Comparison of ENCODE assay signal across 1 cellular context in genomic region chr4:76948441-76949292, GRCh38.
TF ChIP-seq lines count a peak whose summit lies in the region.

No MANE protein-coding gene starts in this region.

TF ChIP-seq in K562, 482 proteins besides CTCF, POLR2A, EP300 and RAD21 (continued from another document and continues in another):
- TF ChIP-seq CBX8 (IDR thresholded peaks at IDR 0.05; ENCODE audit: borderline replicate concordance, extremely low read depth, low read depth, low read length, poor library complexity, severe bottlenecking) (no peak), ARNT (IDR thresholded peaks at IDR 0.05) (no peak), NCOA6 (IDR thresholded peaks at IDR 0.05) (no peak), PREB (CRISPR knock-in tag; IDR thresholded peaks at IDR 0.05) (no peak), MCM3 (IDR thresholded peaks at IDR 0.05) (no peak), HMBOX1 (IDR thresholded peaks at IDR 0.05) (no peak), MTA3 (IDR thresholded peaks at IDR 0.05; ENCODE audit: borderline replicate concordance) (no peak), E2F3 (CRISPR knock-in tag; IDR thresholded peaks at IDR 0.05) (no peak), TBL1XR1 (IDR thresholded peaks at IDR 0.05; ENCODE audit: low read length in 2 of 2) (peak; percentile 15 to 70; a peak in 1 of 4 replicates), DACH1 (IDR thresholded peaks at IDR 0.05; ENCODE audit: partially characterized antibody) (peak; percentile 26), ZNF143 (CRISPR knock-in tag; IDR thresholded peaks at IDR 0.05) (no peak), CBFB (CRISPR knock-in tag; IDR thresholded peaks at IDR 0.05) (no peak), THRA (IDR thresholded peaks at IDR 0.05) (no peak), HMG20A (CRISPR knock-in tag; conservative IDR thresholded peaks at IDR 0.05) (no peak), POLR2AphosphoS5 (IDR thresholded peaks at IDR 0.05; ENCODE audit: control insufficient read depth, insufficient read depth, low read depth, low read length) (peak; percentile 52; the same call in 1 of the 2 replicates), BHLHE40 (IDR thresholded peaks at IDR 0.05; ENCODE audit: low read length) (peak; percentile 62), BRD9 (IDR thresholded peaks at IDR 0.05; ENCODE audit: low read depth, partially characterized antibody) (no peak), ZNF444 (CRISPR knock-in tag; IDR thresholded peaks at IDR 0.05) (no peak), FOXA3 (CRISPR knock-in tag; conservative IDR thresholded peaks at IDR 0.05 in 1 of 2, IDR thresholded peaks at IDR 0.05 in 1 of 2) (0 out of 4 replicates have a peak, but pooled peaks of 1 of the 2 experiments have one; percentile 70), MAZ (CRISPR knock-in tag; conservative IDR thresholded peaks at IDR 0.05 in 1 of 2, IDR thresholded peaks at IDR 0.05 in 1 of 2) (peak in 1 of 2 experiments; percentile 61; a peak in 2 of 4 replicates), HDAC1 (IDR thresholded peaks at IDR 0.05) (peak in 1 of 2 experiments; percentile 84; a peak in 2 of 4 replicates), ZNF347 (CRISPR knock-in tag; IDR thresholded peaks at IDR 0.05; ENCODE audit: low read depth) (no peak), ZBTB12 (CRISPR knock-in tag; IDR thresholded peaks at IDR 0.05) (no peak), ZBTB26 (CRISPR knock-in tag; IDR thresholded peaks at IDR 0.05) (0 out of 2 replicates have a peak, but pooled peaks have one; percentile 34), TCF7 (IDR thresholded peaks at IDR 0.05; ENCODE audit: borderline replicate concordance) (no peak), ZBTB1 (CRISPR knock-in tag; IDR thresholded peaks at IDR 0.05; ENCODE audit: borderline replicate concordance, low read depth) (peak; percentile 79), ARID2 (IDR thresholded peaks at IDR 0.05) (no peak), ZNF830 (CRISPR knock-in tag; IDR thresholded peaks at IDR 0.05) (0 out of 2 replicates have a peak, but pooled peaks have one; percentile 12), RNF2 (IDR thresholded peaks at IDR 0.05) (peak; percentile 79), FOXK2 (conservative IDR thresholded peaks at IDR 0.05 in 1 of 2, IDR thresholded peaks at IDR 0.05 in 1 of 2; ENCODE audit: low read depth in 2 of 2) (peak; percentile 68 to 74; a peak in 3 of 4 replicates), LEF1 (IDR thresholded peaks at IDR 0.05) (no peak)
- TF ChIP-seq, protein P1, sequence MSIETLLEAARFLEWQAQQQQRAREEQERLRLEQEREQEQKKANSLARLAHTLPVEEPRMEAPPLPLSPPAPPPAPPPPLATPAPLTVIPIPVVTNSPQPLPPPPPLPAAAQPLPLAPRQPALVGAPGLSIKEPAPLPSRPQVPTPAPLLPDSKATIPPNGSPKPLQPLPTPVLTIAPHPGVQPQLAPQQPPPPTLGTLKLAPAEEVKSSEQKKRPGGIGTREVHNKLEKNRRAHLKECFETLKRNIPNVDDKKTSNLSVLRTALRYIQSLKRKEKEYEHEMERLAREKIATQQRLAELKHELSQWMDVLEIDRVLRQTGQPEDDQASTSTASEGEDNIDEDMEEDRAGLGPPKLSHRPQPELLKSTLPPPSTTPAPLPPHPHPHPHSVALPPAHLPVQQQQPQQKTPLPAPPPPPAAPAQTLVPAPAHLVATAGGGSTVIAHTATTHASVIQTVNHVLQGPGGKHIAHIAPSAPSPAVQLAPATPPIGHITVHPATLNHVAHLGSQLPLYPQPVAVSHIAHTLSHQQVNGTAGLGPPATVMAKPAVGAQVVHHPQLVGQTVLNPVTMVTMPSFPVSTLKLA (conservative IDR thresholded peaks at IDR 0.05), result peak; percentile 84 to 91
- TF ChIP-seq, protein P2, sequence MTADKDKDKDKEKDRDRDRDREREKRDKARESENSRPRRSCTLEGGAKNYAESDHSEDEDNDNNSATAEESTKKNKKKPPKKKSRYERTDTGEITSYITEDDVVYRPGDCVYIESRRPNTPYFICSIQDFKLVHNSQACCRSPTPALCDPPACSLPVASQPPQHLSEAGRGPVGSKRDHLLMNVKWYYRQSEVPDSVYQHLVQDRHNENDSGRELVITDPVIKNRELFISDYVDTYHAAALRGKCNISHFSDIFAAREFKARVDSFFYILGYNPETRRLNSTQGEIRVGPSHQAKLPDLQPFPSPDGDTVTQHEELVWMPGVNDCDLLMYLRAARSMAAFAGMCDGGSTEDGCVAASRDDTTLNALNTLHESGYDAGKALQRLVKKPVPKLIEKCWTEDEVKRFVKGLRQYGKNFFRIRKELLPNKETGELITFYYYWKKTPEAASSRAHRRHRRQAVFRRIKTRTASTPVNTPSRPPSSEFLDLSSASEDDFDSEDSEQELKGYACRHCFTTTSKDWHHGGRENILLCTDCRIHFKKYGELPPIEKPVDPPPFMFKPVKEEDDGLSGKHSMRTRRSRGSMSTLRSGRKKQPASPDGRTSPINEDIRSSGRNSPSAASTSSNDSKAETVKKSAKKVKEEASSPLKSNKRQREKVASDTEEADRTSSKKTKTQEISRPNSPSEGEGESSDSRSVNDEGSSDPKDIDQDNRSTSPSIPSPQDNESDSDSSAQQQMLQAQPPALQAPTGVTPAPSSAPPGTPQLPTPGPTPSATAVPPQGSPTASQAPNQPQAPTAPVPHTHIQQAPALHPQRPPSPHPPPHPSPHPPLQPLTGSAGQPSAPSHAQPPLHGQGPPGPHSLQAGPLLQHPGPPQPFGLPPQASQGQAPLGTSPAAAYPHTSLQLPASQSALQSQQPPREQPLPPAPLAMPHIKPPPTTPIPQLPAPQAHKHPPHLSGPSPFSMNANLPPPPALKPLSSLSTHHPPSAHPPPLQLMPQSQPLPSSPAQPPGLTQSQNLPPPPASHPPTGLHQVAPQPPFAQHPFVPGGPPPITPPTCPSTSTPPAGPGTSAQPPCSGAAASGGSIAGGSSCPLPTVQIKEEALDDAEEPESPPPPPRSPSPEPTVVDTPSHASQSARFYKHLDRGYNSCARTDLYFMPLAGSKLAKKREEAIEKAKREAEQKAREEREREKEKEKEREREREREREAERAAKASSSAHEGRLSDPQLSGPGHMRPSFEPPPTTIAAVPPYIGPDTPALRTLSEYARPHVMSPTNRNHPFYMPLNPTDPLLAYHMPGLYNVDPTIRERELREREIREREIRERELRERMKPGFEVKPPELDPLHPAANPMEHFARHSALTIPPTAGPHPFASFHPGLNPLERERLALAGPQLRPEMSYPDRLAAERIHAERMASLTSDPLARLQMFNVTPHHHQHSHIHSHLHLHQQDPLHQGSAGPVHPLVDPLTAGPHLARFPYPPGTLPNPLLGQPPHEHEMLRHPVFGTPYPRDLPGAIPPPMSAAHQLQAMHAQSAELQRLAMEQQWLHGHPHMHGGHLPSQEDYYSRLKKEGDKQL (CRISPR knock-in tag; IDR thresholded peaks at IDR 0.05; ENCODE audit: borderline replicate concordance), result no peak
- TF ChIP-seq, protein P3, sequence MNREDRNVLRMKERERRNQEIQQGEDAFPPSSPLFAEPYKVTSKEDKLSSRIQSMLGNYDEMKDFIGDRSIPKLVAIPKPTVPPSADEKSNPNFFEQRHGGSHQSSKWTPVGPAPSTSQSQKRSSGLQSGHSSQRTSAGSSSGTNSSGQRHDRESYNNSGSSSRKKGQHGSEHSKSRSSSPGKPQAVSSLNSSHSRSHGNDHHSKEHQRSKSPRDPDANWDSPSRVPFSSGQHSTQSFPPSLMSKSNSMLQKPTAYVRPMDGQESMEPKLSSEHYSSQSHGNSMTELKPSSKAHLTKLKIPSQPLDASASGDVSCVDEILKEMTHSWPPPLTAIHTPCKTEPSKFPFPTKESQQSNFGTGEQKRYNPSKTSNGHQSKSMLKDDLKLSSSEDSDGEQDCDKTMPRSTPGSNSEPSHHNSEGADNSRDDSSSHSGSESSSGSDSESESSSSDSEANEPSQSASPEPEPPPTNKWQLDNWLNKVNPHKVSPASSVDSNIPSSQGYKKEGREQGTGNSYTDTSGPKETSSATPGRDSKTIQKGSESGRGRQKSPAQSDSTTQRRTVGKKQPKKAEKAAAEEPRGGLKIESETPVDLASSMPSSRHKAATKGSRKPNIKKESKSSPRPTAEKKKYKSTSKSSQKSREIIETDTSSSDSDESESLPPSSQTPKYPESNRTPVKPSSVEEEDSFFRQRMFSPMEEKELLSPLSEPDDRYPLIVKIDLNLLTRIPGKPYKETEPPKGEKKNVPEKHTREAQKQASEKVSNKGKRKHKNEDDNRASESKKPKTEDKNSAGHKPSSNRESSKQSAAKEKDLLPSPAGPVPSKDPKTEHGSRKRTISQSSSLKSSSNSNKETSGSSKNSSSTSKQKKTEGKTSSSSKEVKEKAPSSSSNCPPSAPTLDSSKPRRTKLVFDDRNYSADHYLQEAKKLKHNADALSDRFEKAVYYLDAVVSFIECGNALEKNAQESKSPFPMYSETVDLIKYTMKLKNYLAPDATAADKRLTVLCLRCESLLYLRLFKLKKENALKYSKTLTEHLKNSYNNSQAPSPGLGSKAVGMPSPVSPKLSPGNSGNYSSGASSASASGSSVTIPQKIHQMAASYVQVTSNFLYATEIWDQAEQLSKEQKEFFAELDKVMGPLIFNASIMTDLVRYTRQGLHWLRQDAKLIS (CRISPR knock-in tag; IDR thresholded peaks at IDR 0.05), result peak; percentile 75; the same call in 1 of the 2 replicates
- TF ChIP-seq, protein P4, sequence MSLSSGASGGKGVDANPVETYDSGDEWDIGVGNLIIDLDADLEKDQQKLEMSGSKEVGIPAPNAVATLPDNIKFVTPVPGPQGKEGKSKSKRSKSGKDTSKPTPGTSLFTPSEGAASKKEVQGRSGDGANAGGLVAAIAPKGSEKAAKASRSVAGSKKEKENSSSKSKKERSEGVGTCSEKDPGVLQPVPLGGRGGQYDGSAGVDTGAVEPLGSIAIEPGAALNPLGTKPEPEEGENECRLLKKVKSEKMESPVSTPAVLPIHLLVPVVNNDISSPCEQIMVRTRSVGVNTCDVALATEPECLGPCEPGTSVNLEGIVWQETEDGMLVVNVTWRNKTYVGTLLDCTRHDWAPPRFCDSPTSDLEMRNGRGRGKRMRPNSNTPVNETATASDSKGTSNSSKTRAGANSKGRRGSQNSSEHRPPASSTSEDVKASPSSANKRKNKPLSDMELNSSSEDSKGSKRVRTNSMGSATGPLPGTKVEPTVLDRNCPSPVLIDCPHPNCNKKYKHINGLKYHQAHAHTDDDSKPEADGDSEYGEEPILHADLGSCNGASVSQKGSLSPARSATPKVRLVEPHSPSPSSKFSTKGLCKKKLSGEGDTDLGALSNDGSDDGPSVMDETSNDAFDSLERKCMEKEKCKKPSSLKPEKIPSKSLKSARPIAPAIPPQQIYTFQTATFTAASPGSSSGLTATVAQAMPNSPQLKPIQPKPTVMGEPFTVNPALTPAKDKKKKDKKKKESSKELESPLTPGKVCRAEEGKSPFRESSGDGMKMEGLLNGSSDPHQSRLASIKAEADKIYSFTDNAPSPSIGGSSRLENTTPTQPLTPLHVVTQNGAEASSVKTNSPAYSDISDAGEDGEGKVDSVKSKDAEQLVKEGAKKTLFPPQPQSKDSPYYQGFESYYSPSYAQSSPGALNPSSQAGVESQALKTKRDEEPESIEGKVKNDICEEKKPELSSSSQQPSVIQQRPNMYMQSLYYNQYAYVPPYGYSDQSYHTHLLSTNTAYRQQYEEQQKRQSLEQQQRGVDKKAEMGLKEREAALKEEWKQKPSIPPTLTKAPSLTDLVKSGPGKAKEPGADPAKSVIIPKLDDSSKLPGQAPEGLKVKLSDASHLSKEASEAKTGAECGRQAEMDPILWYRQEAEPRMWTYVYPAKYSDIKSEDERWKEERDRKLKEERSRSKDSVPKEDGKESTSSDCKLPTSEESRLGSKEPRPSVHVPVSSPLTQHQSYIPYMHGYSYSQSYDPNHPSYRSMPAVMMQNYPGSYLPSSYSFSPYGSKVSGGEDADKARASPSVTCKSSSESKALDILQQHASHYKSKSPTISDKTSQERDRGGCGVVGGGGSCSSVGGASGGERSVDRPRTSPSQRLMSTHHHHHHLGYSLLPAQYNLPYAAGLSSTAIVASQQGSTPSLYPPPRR (CRISPR knock-in tag; IDR thresholded peaks at IDR 0.05; ENCODE audit: borderline replicate concordance), result 0 out of 2 replicates have a peak, but pooled peaks have one; percentile 19
- TF ChIP-seq, protein P5, sequence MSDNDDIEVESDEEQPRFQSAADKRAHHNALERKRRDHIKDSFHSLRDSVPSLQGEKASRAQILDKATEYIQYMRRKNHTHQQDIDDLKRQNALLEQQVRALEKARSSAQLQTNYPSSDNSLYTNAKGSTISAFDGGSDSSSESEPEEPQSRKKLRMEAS (CRISPR knock-in tag; IDR thresholded peaks at IDR 0.05), result peak; percentile 86
